9 cellular contexts compared by ENCODE assay signal in the genomic region with DNA sequence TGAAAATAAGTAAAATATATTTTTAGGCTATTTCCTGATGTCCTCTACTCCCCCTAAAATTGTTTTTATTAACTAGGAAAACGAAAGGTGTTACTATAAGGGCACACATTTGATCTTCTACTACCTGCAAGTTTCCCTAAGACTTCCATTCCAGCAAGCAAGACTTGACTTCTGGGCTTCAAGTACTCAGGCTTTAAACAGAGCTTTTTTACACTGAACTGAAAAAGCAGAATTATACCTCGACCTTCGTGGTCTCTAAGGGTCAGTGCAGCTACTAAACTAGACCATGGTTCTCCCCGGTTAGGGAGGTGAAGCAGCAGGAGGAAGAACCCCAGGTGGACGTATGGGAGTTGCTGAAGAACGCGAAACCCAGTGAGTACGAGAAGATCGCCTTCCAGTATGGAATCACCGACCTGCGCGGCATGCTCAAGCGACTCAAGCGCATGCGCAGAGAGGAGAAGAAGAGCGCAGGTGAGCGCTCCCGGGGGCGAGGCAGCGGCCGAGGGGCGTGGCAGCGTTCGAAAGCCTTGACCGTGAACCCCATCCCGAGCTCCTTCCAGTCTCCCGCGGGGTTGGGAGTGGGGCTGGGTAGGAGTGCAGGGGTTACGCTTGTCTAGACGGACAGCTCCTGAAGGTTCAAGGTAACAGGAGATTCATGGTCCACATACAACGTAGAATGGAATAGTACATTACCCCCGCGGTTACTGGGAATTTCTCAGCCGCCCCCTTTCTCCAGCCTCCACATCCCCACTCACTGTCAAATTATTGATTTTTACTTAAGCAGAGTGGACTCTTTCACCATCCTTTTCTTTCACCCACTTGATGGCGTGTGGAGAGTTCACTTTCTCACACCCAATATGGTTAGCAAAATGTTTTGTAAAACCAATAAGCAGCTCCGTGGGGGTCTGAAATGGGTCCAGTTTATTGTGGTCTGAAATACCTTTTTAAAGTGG. TPM values are rescaled to one million over a fixed set of nuclear protein-coding genes. Genes with fewer than 3 reads are reported as not detected.
A peak's percentile ranks its signal among the peaks of the same experiment; 100 is the strongest.
DNase-seq lines count a peak whose midpoint lies in the region; ATAC-seq and TF ChIP-seq lines count a peak whose summit lies in the region.
"Had no signal": no experiment of that assay in that cellular context is flagged by ENCODE, and none has a peak within 500 bp of the region (broad histone marks: within the 10 kb centered on the region; RNA-seq: fewer than 3 reads in every experiment).

No MANE protein-coding gene starts in this region.

- TF ChIP-seq CTCF in glutamatergic neuron (IDR thresholded peaks at IDR 0.05; ENCODE audit: partially characterized antibody, unreplicated experiment) (no peak), parathyroid adenoma (IDR thresholded peaks at IDR 0.05) (no peak)

- H3K36me3 ChIP-seq in parathyroid adenoma (ENCODE audit: control insufficient read depth, insufficient read depth, low read length) = no peaks in the 10 kb centered on the region

- no peaks in the 10 kb centered on the region for H3K4me1 ChIP-seq in parathyroid adenoma

- peak overlapping the region; percentile 65; the same call in 1 of the 2 replicates for H3K4me3 ChIP-seq in GM08714 (ENCODE audit: low read length)
- H3K4me3 ChIP-seq in parathyroid adenoma (ENCODE audit: low read depth, low read length) = no peak overlapping the region

- no peaks in the 10 kb centered on the region for H3K9me3 ChIP-seq in parathyroid adenoma (ENCODE audit: control insufficient read depth, low read length)

- H3K4me1 Mint-ChIP-seq in glutamatergic neuron (ENCODE audit: low read depth, unreplicated experiment) = no peaks in the 10 kb centered on the region

- peak; percentile 92 for DNase-seq in NCI-H748 (lab: John Stamatoyannopoulos, UW; ENCODE audit: unreplicated experiment)
- DNase-seq in glutamatergic neuron = peak; percentile 20
- DNase-seq in HPDE6-E6E7 (ENCODE audit: extremely low spot score) = no peak
- no peak for DNase-seq in NCI-H526 treated with DMSO at 0.1 percent for 48 hours (lab: John Stamatoyannopoulos, UW)
- DNase-seq in NCI-H1436 treated with DMSO at 0.1 percent for 48 hours (lab: John Stamatoyannopoulos, UW) = no peak

- peak overlapping the region; percentile 89 for H2AFZ ChIP-seq in parathyroid adenoma

- no peak overlapping the region for H3K9ac ChIP-seq in parathyroid adenoma

- H3K27ac Mint-ChIP-seq in glutamatergic neuron (ENCODE audit: unreplicated experiment) = no peak overlapping the region

- no peaks in the 10 kb centered on the region for H3K9me3 Mint-ChIP-seq in glutamatergic neuron (ENCODE audit: unreplicated experiment)

- no peaks in the 10 kb centered on the region for H3K27me3 ChIP-seq in parathyroid adenoma (ENCODE audit: control insufficient read depth, insufficient read depth, low read length)

- no peak overlapping the region for H3K4me2 ChIP-seq in parathyroid adenoma (ENCODE audit: low read length)

- H3K79me2 ChIP-seq in parathyroid adenoma = no peaks in the 10 kb centered on the region

- peak overlapping the region; percentile 79 for H3K4me3 Mint-ChIP-seq in glutamatergic neuron (ENCODE audit: unreplicated experiment)

- ATAC-seq in HG02840 (IDR thresholded peaks at IDR 0.05; ENCODE audit: low FRiP score, unreplicated experiment) = no peak

- no peaks in the 10 kb centered on the region for H3K36me3 Mint-ChIP-seq in glutamatergic neuron (ENCODE audit: unreplicated experiment)

- H3K27ac ChIP-seq in parathyroid adenoma = no peak overlapping the region

- H3K27me3 Mint-ChIP-seq in glutamatergic neuron (ENCODE audit: unreplicated experiment) = no peaks in the 10 kb centered on the region

RNA-seq across cellular contexts. Expression of gene MYBPC1, which starts 47.6 kb away (rescaled TPM):
- not detected for total RNA-seq in glutamatergic neuron (ENCODE audit: unreplicated experiment)
- total RNA-seq: SK-MEL-5 had no signal

RNA-seq across cellular contexts. Expression of gene CHPT1, which starts 55.0 kb away (rescaled TPM):
- total RNA-seq in glutamatergic neuron (ENCODE audit: unreplicated experiment) = 9.2 TPM

Comparison
In these comparisons a context has a peak if more than half of its experiments do, and no peak if none do; other contexts are left out.
1. DNase-seq: peak in NCI-H748 (single experiment) and glutamatergic neuron (single experiment); none in HPDE6-E6E7 (single experiment), NCI-H526 treated with DMSO at 0.1 percent for 48 hours (single experiment) and NCI-H1436 treated with DMSO at 0.1 percent for 48 hours (single experiment).